Comparison of ENCODE assay signal across 6 cellular contexts in genomic region chr19:1072371-1073015, GRCh38. TPM values are rescaled to one million over a fixed set of nuclear protein-coding genes. Genes with fewer than 3 reads are reported as not detected.
DNase-seq lines count a peak whose midpoint lies in the region; ATAC-seq and TF ChIP-seq lines count a peak whose summit lies in the region.
"Had no signal": no experiment of that assay in that cellular context is flagged by ENCODE, and none has a peak within 500 bp of the region (broad histone marks: within the 10 kb centered on the region; RNA-seq: fewer than 3 reads in every experiment).

No MANE protein-coding gene starts in this region.

- no peak overlapping the region for H3K4me3 ChIP-seq in suprapubic skin

- peaks cover 67% of the 10 kb centered on the region for H3K4me1 Mint-ChIP-seq in activated T-cell treated with anti-CD3 and anti-CD28 coated beads, Interleukin-2, amount 50 U/mL, for 24 hours (ENCODE audit: low read depth)
- peaks cover 62% of the 10 kb centered on the region for H3K4me1 Mint-ChIP-seq in stimulated activated effector memory CD8-positive, alpha-beta T cell treated with anti-CD3 and anti-CD28 coated beads, Interleukin-12 subunit alpha, Interleukin-12 subunit beta, amount 100 ng/mL, for 72 hours

- no peak for TF ChIP-seq CTCF in suprapubic skin (IDR thresholded peaks at IDR 0.05)

- H3K27ac Mint-ChIP-seq in activated T-cell treated with anti-CD3 and anti-CD28 coated beads, Interleukin-2, amount 50 U/mL, for 24 hours: peak overlapping the region; percentile 87
- peak overlapping the region; percentile 93 for H3K27ac Mint-ChIP-seq in stimulated activated effector memory CD8-positive, alpha-beta T cell treated with anti-CD3 and anti-CD28 coated beads, Interleukin-12 subunit alpha, Interleukin-12 subunit beta, amount 100 ng/mL, for 72 hours

- no peak for ATAC-seq in stimulated activated effector memory CD8-positive, alpha-beta T cell treated with anti-CD3 and anti-CD28 coated beads, Interleukin-12 subunit alpha, Interleukin-12 subunit beta, amount 100 ng/mL, for 72 hours

- peak overlapping the region; percentile 20 for H3K4me3 Mint-ChIP-seq in activated T-cell treated with anti-CD3 and anti-CD28 coated beads, Interleukin-2, amount 50 U/mL, for 24 hours
- peak overlapping the region; percentile 62 for H3K4me3 Mint-ChIP-seq in stimulated activated effector memory CD8-positive, alpha-beta T cell treated with anti-CD3 and anti-CD28 coated beads, Interleukin-12 subunit alpha, Interleukin-12 subunit beta, amount 100 ng/mL, for 72 hours

- H3K36me3 Mint-ChIP-seq in activated T-cell treated with anti-CD3 and anti-CD28 coated beads, Interleukin-2, amount 50 U/mL, for 24 hours (ENCODE audit: low read depth): peaks cover 75% of the 10 kb centered on the region
- H3K36me3 Mint-ChIP-seq in stimulated activated effector memory CD8-positive, alpha-beta T cell treated with anti-CD3 and anti-CD28 coated beads, Interleukin-12 subunit alpha, Interleukin-12 subunit beta, amount 100 ng/mL, for 72 hours: peaks cover 96% of the 10 kb centered on the region

- WGBS in suprapubic skin: 86% methylated on average over 11 of the region's 11 CpGs

- no peak overlapping the region for H3K27ac ChIP-seq in suprapubic skin

- no peak for DNase-seq in activated T-cell treated with anti-CD3 and anti-CD28 coated beads, Interleukin-2, amount 50 U/mL, for 24 hours
- no peak for DNase-seq in activated T-cell treated with anti-CD3 and anti-CD28 coated beads for 4 hours
- DNase-seq in stimulated activated effector memory CD8-positive, alpha-beta T cell treated with anti-CD3 and anti-CD28 coated beads, Interleukin-12 subunit alpha, Interleukin-12 subunit beta, amount 100 ng/mL, for 72 hours (ENCODE audit: low spot score in 2 of 2): no peak
- no peak for DNase-seq in suprapubic skin (ENCODE audit: low spot score in 2 of 2)
- DNase-seq: NCI-H1436 treated with DMSO at 0.1 percent for 48 hours, NCI-H82 had no signal

- no peak for TF ChIP-seq POLR2A in suprapubic skin (IDR thresholded peaks at IDR 0.05)

- no peaks in the 10 kb centered on the region for H3K27me3 Mint-ChIP-seq in activated T-cell treated with anti-CD3 and anti-CD28 coated beads, Interleukin-2, amount 50 U/mL, for 24 hours

- no peaks in the 10 kb centered on the region for H3K9me3 Mint-ChIP-seq in activated T-cell treated with anti-CD3 and anti-CD28 coated beads, Interleukin-2, amount 50 U/mL, for 24 hours
- no peaks in the 10 kb centered on the region for H3K9me3 Mint-ChIP-seq in stimulated activated effector memory CD8-positive, alpha-beta T cell treated with anti-CD3 and anti-CD28 coated beads, Interleukin-12 subunit alpha, Interleukin-12 subunit beta, amount 100 ng/mL, for 72 hours

- peaks cover 28% of the 10 kb centered on the region for H3K27me3 ChIP-seq in suprapubic skin

- no peaks in the 10 kb centered on the region for H3K36me3 ChIP-seq in suprapubic skin

- TF ChIP-seq EP300 in suprapubic skin (IDR thresholded peaks at IDR 0.05): no peak

- no peaks in the 10 kb centered on the region for H3K9me3 ChIP-seq in suprapubic skin

- H3K4me1 ChIP-seq in suprapubic skin: peaks cover 52% of the 10 kb centered on the region

RNA-seq across cellular contexts. Expression of gene ARHGAP45, which starts 5.5 kb away (rescaled TPM):
- 10 to 100 TPM; 11.5 to 13.4 (median 12.6) TPM for total RNA-seq in suprapubic skin

RNA-seq across cellular contexts. Expression of gene POLR2E, which starts 22.7 kb away (rescaled TPM):
- 100 to 1,000 TPM in 3 of 4 donors, 10 to 100 TPM in 1; 84.1 to 142 (median 111) TPM for total RNA-seq in suprapubic skin

RNA-seq across cellular contexts. Expression of gene GPX4, which starts 31.3 kb away (rescaled TPM):
- total RNA-seq in suprapubic skin: 100 to 1,000 TPM; 267 to 359 (median 344) TPM

RNA-seq across cellular contexts. Expression of gene ABCA7, which starts 32.6 kb away (rescaled TPM):
- total RNA-seq in suprapubic skin: 10 to 100 TPM; 29.8 to 97.6 (median 47.5) TPM

RNA-seq across cellular contexts. Expression of gene CNN2, which starts 46.1 kb away (rescaled TPM):
- total RNA-seq in suprapubic skin: 10 to 100 TPM; 44.0 to 75.1 (median 68.4) TPM
